Comparison of ENCODE assay signal across 19 cellular contexts in the genomic region with DNA sequence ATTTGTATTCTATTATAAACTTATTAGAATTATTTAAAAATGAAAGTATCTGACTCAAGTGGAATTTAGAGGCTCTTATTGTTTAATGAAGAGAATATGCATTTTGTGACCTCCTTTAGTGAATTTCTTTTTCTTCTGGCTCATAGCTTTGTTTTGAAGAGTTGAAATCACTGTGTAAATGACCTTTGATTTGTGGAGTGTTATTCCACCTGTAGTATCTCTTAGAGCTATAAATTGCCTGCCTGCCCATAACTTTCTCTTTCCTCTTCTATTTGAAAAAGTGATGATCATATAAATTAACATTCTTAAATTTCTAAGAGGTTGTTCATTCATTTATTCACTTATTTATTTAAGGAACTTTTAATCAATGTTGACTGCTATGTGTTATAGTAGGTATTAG. TPM values are rescaled to one million over a fixed set of nuclear protein-coding genes. Genes with fewer than 3 reads are reported as not detected.
DNase-seq lines count a peak whose midpoint lies in the region; ATAC-seq, FAIRE-seq and TF ChIP-seq lines count a peak whose summit lies in the region.
"Had no signal": no experiment of that assay in that cellular context is flagged by ENCODE, and none has a peak within 500 bp of the region (broad histone marks: within the 10 kb centered on the region; RNA-seq: fewer than 3 reads in every experiment).

No MANE protein-coding gene starts in this region.

- no peak for TF ChIP-seq RAD21 in A549 (conservative IDR thresholded peaks at IDR 0.05 in 1 of 2, IDR thresholded peaks at IDR 0.05 in 1 of 2)

- no peak overlapping the region for H3K9ac ChIP-seq in kidney (ENCODE audit: low read length in 2 of 2)

- no peak for TF ChIP-seq EP300 in A549 (IDR thresholded peaks at IDR 0.05)

- no peak for ATAC-seq in A549
- ATAC-seq in mucosa of descending colon: peak; percentile 64
- no peak for ATAC-seq in GM18858 (IDR thresholded peaks at IDR 0.05; ENCODE audit: unreplicated experiment)
- ATAC-seq in HG03571 (IDR thresholded peaks at IDR 0.05; ENCODE audit: unreplicated experiment): no peak
- ATAC-seq: K562, PC-3 had no signal

- intact Hi-C loops in kidney (cut with DNase I): no loop called here
- intact Hi-C loops in mucosa of descending colon (cut with DNase I, micrococcal nuclease): no loop called here

- FAIRE-seq in A549 (lab: Jason Lieb, UNC): no peak
- peak; percentile 37 for FAIRE-seq in kidney (lab: Jason Lieb, UNC)
- FAIRE-seq: GM12892 had no signal

- H3K4me3 ChIP-seq in A549 (no peak overlapping the region), kidney (ENCODE audit: low read length in 2 of 2) (no peak overlapping the region), mucosa of descending colon (no peak overlapping the region)
- H3K4me3 ChIP-seq: K562, MG63 had no signal

- H3K9me3 ChIP-seq in A549 (no peaks in the 10 kb centered on the region), kidney (ENCODE audit: control insufficient read depth in 1 of 2, low read length in 2 of 2) (no peaks in the 10 kb centered on the region), mucosa of descending colon (no peaks in the 10 kb centered on the region)
- H3K9me3 ChIP-seq: BE2C, MG63 had no signal

- POLR2A ChIA-PET in A549 (lab: Yijun Ruan, JAX): no interaction called here

- H3K36me3 Mint-ChIP-seq in HFFc6 (ENCODE audit: low read depth): no peaks in the 10 kb centered on the region

- H3K4me3 Mint-ChIP-seq in HFFc6: peak overlapping the region; percentile 20; the same call in 1 of the 2 replicates

- CTCF ChIA-PET in A549 (lab: Yijun Ruan, JAX): no interaction called here

- no peak for DNase-seq in A549 (ENCODE audit: low read depth in 1 of 2, low spot score in 1 of 2)
- DNase-seq in HFFc6: no peak
- DNase-seq in kidney: no peak
- no peak for DNase-seq in mucosa of descending colon
- DNase-seq in DMS53 treated with DMSO at 0.1 percent for 48 hours (lab: John Stamatoyannopoulos, UW; ENCODE audit: unreplicated experiment): no peak
- DNase-seq in NCI-H1048 (lab: John Stamatoyannopoulos, UW): no peak
- DNase-seq: BE2C, MG63, NCI-H1417 treated with DMSO at 0.1 percent for 48 hours, NCI-H187 treated with DMSO at 0.1 percent for 48 hours, NCI-H2107, NCI-H446 treated with DMSO at 0.1 percent for 48 hours, NCI-H526 treated with DMSO at 0.1 percent for 48 hours, PC-3, Right ventricle myocardium superior had no signal

- no peaks in the 10 kb centered on the region for H3K9me3 Mint-ChIP-seq in HFFc6

- H3K27me3 Mint-ChIP-seq in HFFc6 (ENCODE audit: insufficient read depth): no peaks in the 10 kb centered on the region

- TF ChIP-seq CTCF in A549 (IDR thresholded peaks at IDR 0.05) (no peak), HFFc6 (IDR thresholded peaks at IDR 0.05) (no peak), kidney (IDR thresholded peaks at IDR 0.05; ENCODE audit: borderline replicate concordance, extremely low read depth, insufficient read depth) (no peak), mucosa of descending colon (IDR thresholded peaks at IDR 0.05) (no peak)

- H3K27ac ChIP-seq in A549 (no peak overlapping the region), kidney (ENCODE audit: low read depth in 2 of 2, low read length in 2 of 2) (no peak overlapping the region)

- no peak overlapping the region for H3K27ac Mint-ChIP-seq in HFFc6

- no peak for TF ChIP-seq POLR2A in A549 (IDR thresholded peaks at IDR 0.05; ENCODE audit: low read length)

- H3K4me1 Mint-ChIP-seq in HFFc6 (ENCODE audit: low read depth): peaks cover 14% of the 10 kb centered on the region

- H3K36me3 ChIP-seq in kidney (ENCODE audit: control insufficient read depth in 1 of 2, insufficient read depth in 2 of 2, low read length in 2 of 2): no peaks in the 10 kb centered on the region
- no peaks in the 10 kb centered on the region for H3K36me3 ChIP-seq in mucosa of descending colon (ENCODE audit: low read depth)
- H3K36me3 ChIP-seq: BE2C, MG63 had no signal

- H3K4me1 ChIP-seq in A549: peaks cover 19% of the 10 kb centered on the region; the same call in 2 of the 3 replicates
- peaks cover 0 to 10% of the 10 kb centered on the region in 2 donors for H3K4me1 ChIP-seq in kidney (ENCODE audit: control insufficient read depth in 1 of 2, insufficient read depth in 1 of 2, low read depth in 1 of 2, low read length in 2 of 2)
- H3K4me1 ChIP-seq in mucosa of descending colon (ENCODE audit: low read depth): peaks cover 7% of the 10 kb centered on the region

- H3K4me2 ChIP-seq in A549: peak overlapping the region; percentile 4; the same call in 1 of the 3 replicates

TF ChIP-seq in A549, 52 proteins besides CTCF, POLR2A, EP300 and RAD21:
- no peak for TF ChIP-seq EHF (CRISPR knock-in tag; IDR thresholded peaks at IDR 0.05)
- no peak for TF ChIP-seq NFE2L2 (conservative IDR thresholded peaks at IDR 0.05; ENCODE audit: low read length)
- no peak for TF ChIP-seq NR3C1 (IDR thresholded peaks at IDR 0.05)
- no peak for TF ChIP-seq RCOR1 (IDR thresholded peaks at IDR 0.05; ENCODE audit: low read depth, low read length)
- no peak for TF ChIP-seq HOXB5 (CRISPR knock-in tag; IDR thresholded peaks at IDR 0.05)
- TF ChIP-seq, protein P1, sequence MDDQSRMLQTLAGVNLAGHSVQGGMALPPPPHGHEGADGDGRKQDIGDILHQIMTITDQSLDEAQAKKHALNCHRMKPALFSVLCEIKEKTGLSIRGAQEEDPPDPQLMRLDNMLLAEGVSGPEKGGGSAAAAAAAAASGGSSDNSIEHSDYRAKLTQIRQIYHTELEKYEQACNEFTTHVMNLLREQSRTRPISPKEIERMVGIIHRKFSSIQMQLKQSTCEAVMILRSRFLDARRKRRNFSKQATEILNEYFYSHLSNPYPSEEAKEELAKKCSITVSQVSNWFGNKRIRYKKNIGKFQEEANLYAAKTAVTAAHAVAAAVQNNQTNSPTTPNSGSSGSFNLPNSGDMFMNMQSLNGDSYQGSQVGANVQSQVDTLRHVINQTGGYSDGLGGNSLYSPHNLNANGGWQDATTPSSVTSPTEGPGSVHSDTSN (IDR thresholded peaks at IDR 0.05): no peak
- no peak for TF ChIP-seq ZFP36 (IDR thresholded peaks at IDR 0.05; ENCODE audit: borderline replicate concordance, partially characterized antibody)
- TF ChIP-seq JUN (IDR thresholded peaks at IDR 0.05): no peak
- TF ChIP-seq EHMT2 (IDR thresholded peaks at IDR 0.05; ENCODE audit: low read depth): no peak
- no peak for TF ChIP-seq ESRRA (IDR thresholded peaks at IDR 0.05; ENCODE audit: borderline replicate concordance, low read length)
- no peak for TF ChIP-seq KDM5A (IDR thresholded peaks at IDR 0.05)
- TF ChIP-seq CEBPB (IDR thresholded peaks at IDR 0.05): no peak
- TF ChIP-seq JUNB (IDR thresholded peaks at IDR 0.05): no peak
- TF ChIP-seq, protein P2, sequence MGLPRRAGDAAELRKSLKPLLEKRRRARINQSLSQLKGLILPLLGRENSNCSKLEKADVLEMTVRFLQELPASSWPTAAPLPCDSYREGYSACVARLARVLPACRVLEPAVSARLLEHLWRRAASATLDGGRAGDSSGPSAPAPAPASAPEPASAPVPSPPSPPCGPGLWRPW (IDR thresholded peaks at IDR 0.05): no peak
- TF ChIP-seq, protein P3, sequence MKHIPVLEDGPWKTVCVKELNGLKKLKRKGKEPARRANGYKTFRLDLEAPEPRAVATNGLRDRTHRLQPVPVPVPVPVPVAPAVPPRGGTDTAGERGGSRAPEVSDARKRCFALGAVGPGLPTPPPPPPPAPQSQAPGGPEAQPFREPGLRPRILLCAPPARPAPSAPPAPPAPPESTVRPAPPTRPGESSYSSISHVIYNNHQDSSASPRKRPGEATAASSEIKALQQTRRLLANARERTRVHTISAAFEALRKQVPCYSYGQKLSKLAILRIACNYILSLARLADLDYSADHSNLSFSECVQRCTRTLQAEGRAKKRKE (CRISPR knock-in tag; IDR thresholded peaks at IDR 0.05; ENCODE audit: low read depth): no peak
- no peak for TF ChIP-seq POLR2AphosphoS2 (conservative IDR thresholded peaks at IDR 0.05; ENCODE audit: low read length)
- no peak for TF ChIP-seq TFCP2L1 (CRISPR knock-in tag; IDR thresholded peaks at IDR 0.05)
- TF ChIP-seq FOSL2 (IDR thresholded peaks at IDR 0.05): no peak
- no peak for TF ChIP-seq FOSL2 (CRISPR knock-in tag; IDR thresholded peaks at IDR 0.05)
- TF ChIP-seq, protein P4, sequence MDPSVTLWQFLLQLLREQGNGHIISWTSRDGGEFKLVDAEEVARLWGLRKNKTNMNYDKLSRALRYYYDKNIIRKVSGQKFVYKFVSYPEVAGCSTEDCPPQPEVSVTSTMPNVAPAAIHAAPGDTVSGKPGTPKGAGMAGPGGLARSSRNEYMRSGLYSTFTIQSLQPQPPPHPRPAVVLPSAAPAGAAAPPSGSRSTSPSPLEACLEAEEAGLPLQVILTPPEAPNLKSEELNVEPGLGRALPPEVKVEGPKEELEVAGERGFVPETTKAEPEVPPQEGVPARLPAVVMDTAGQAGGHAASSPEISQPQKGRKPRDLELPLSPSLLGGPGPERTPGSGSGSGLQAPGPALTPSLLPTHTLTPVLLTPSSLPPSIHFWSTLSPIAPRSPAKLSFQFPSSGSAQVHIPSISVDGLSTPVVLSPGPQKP (IDR thresholded peaks at IDR 0.05; ENCODE audit: low read depth, low read length): no peak
TF ChIP-seq in A549: peak in this region for 0.

RNA-seq across cellular contexts. Expression of a gene that starts 16.1 kb away (rescaled TPM):
- polyA plus RNA-seq in A549 (2011; rRNA removed) (36.4 and 50.9 TPM in 2 replicates), A549 (2017; fragmentation: RNase III; extraction: RNeasy Plus Mini Kit Qiagen cat#74134 plus additional on column Dnase treatment) (24.0 to 26.3 TPM (median 24.7 TPM) in 3 replicates), kidney (ENCODE audit: insufficient read depth, low read depth, low replicate concordance) (8.1 TPM)
- 13.2 and 17.5 TPM in 2 replicates for polyA plus RNA-seq in A549 (2012; cell fraction: cytosol; rRNA removed)
- polyA plus RNA-seq in A549 (2012; cell fraction: nucleus; rRNA removed): 9.2 and 11.2 TPM in 2 replicates
- polyA minus RNA-seq in A549 (2011; rRNA and poly(A)+ RNA removed): 19.8 and 23.9 TPM in 2 replicates
- total RNA-seq in HFFc6 (2021; fragmentation: NEBNext Ultra II Directional; extraction: Animal tissue kit (Norgen Biotek cat#: 25700)): 10 to 100 TPM; 28.9 to 40.0 (median 33.3) TPM
- total RNA-seq in kidney (39.1 TPM), mucosa of descending colon (10 to 100 TPM; 53.3 to 72.0 (median 69.1) TPM)
